ENCODE assay signal across 8 cellular contexts in the genomic region with DNA sequence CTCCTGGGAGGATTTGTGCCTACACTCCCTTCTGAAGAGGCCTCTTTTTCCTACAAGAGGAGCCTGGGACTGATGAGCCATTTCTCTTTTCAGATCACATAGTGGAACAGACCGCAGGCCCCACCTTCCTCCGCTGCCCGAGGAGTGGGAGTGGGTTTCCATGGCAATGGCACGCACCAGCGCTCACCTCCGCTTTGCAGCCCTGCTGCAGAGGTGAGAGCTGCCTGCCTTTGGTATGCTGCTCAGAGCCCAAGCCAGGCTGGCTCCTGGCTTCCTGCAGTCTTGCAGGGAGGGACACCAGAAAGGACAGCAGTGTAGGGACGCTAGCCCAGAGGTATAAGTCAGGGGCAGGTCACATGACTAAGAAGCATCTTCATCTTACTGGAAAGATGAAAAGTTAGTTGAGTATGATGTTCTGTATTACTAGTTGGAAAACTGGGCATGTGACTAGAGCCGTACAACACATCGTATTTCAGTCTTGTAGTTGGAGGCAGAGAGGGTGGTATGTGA. TPM values are rescaled to one million over a fixed set of nuclear protein-coding genes. Genes with fewer than 3 reads are reported as not detected.
DNase-seq lines count a peak whose midpoint lies in the region; ATAC-seq and TF ChIP-seq lines count a peak whose summit lies in the region.

No MANE protein-coding gene starts in this region.

- H3K36me3 Mint-ChIP-seq in T-helper 17 cell (ENCODE audit: low read depth), result peaks cover 11% of the 10 kb centered on the region

- DNase-seq in GM12865 (ENCODE audit: low read depth), result peak; percentile 88
- no peak for DNase-seq in T-helper 17 cell
- DNase-seq in HuH-7.5 (ENCODE audit: low spot score), result no peak
- DNase-seq in sigmoid colon, result no peak
- DNase-seq in dermis blood vessel endothelial cell, result no peak

- TF ChIP-seq POLR2A in sigmoid colon (IDR thresholded peaks at IDR 0.05), result no peak

- H3K4me1 ChIP-seq in neuron (ENCODE audit: insufficient read depth, low read length) (peaks cover 20% of the 10 kb centered on the region), sigmoid colon (peaks cover 0 to 7% (median 6%) of the 10 kb centered on the region in 4 donors)

- intact Hi-C loops in sigmoid colon (cut with DNase I), result no loop called here

- H3K36me3 ChIP-seq in neuron (ENCODE audit: insufficient read depth, low read length) (peaks cover 7% of the 10 kb centered on the region), sigmoid colon (no peaks in the 10 kb centered on the region)

- H3K4me1 Mint-ChIP-seq in T-helper 17 cell, result peaks cover 18% of the 10 kb centered on the region

- peak; percentile 79 for ATAC-seq in GM19463 (IDR thresholded peaks at IDR 0.05; ENCODE audit: unreplicated experiment)
- peak; percentile 75 for ATAC-seq in HG03439 (IDR thresholded peaks at IDR 0.05; ENCODE audit: unreplicated experiment)
- no peak for ATAC-seq in T-helper 17 cell

- no peaks in the 10 kb centered on the region for H3K9me3 ChIP-seq in T-helper 17 cell (ENCODE audit: control insufficient read depth, low read length, poor library complexity, severe bottlenecking)
- H3K9me3 ChIP-seq in neuron (ENCODE audit: low read length), result no peaks in the 10 kb centered on the region
- no peaks in the 10 kb centered on the region for H3K9me3 ChIP-seq in sigmoid colon

- no peak for TF ChIP-seq EP300 in sigmoid colon (IDR thresholded peaks at IDR 0.05)

- H3K4me3 Mint-ChIP-seq in T-helper 17 cell, result peak overlapping the region; percentile 47

- peak overlapping the region; percentile 20 for H2AFZ ChIP-seq in neuron (ENCODE audit: low read depth, low read length)

- H3K4me3 ChIP-seq in GM12865 (ENCODE audit: low read depth, low read length), result peak overlapping the region; percentile 40
- peak overlapping the region; percentile 28 for H3K4me3 ChIP-seq in neuron (ENCODE audit: low read length)
- H3K4me3 ChIP-seq in sigmoid colon, result no peak overlapping the region

- H3K27me3 ChIP-seq in neuron (ENCODE audit: insufficient read depth, low read length), result no peaks in the 10 kb centered on the region
- H3K27me3 ChIP-seq in sigmoid colon, result no peaks in the 10 kb centered on the region

- no peak overlapping the region for H3K27ac ChIP-seq in sigmoid colon

- H3K27ac Mint-ChIP-seq in T-helper 17 cell, result peak overlapping the region; percentile 34

- no peak for TF ChIP-seq CTCF in GM12865 (IDR thresholded peaks at IDR 0.05; ENCODE audit: insufficient read depth, low read depth, low read length, missing control alignments)
- TF ChIP-seq CTCF in sigmoid colon (IDR thresholded peaks at IDR 0.05), result no peak

- WGBS in sigmoid colon, 2 donors, result 69 to 88% methylated on average over 9 of the region's 9 CpGs

- peaks cover 26% of the 10 kb centered on the region for H3K27me3 Mint-ChIP-seq in T-helper 17 cell

RNA-seq across cellular contexts. Expression of a gene that starts 12.4 kb away (rescaled TPM):
- total RNA-seq in T-helper 17 cell (10 to 100 TPM; 13.9 to 16.0 TPM), sigmoid colon (10 to 100 TPM in 1 of 4 donors, 1 to 10 TPM in 3; 1.8 to 11.9 (median 4.7) TPM), dermis blood vessel endothelial cell (60.4 and 190 TPM in 2 replicates)
- 10 to 100 TPM; 15.0 to 93.8 (median 30.7) TPM for polyA plus RNA-seq in sigmoid colon

RNA-seq across cellular contexts. Expression of a gene that starts 15.2 kb away (rescaled TPM):
- total RNA-seq in T-helper 17 cell (10 to 100 TPM; 79.2 to 93.4 TPM), sigmoid colon (10 to 100 TPM; 22.4 to 80.3 (median 65.6) TPM), dermis blood vessel endothelial cell (84.8 and 96.5 TPM in 2 replicates)
- 10 to 100 TPM; 27.8 to 44.4 (median 37.9) TPM for polyA plus RNA-seq in sigmoid colon

RNA-seq across cellular contexts. Expression of a gene that starts 34.2 kb away (rescaled TPM):
- total RNA-seq in T-helper 17 cell (not detected), sigmoid colon (10 to 100 TPM in 1 of 4 donors, 1 to 10 TPM in 3; 4.3 to 12.3 (median 8.1) TPM), dermis blood vessel endothelial cell (3.8 and 4.8 TPM in 2 replicates)
- 1 to 10 TPM in 2 of 3 donors, under 1 TPM in 1; 0.92 to 1.4 (median 1.2) TPM for polyA plus RNA-seq in sigmoid colon

Comparison
In these comparisons a context has a peak if more than half of its experiments do, and no peak if none do; other contexts are left out.
1. H3K4me3 ChIP-seq: peak in GM12865 (single experiment) and neuron (single experiment); none in sigmoid colon (0 of 4).